8 cellular contexts compared by ENCODE assay signal in genomic region chr3:124812291-124813265, GRCh38.
DNase-seq lines count a peak whose midpoint lies in the region; ATAC-seq and TF ChIP-seq lines count a peak whose summit lies in the region.

No MANE protein-coding gene starts in this region.

- H3K4me1 ChIP-seq in esophagus (ENCODE audit: control insufficient read depth in 2 of 2, insufficient read depth in 2 of 2, low read length in 1 of 2), result peaks cover 3 to 26% of the 10 kb centered on the region in 2 donors

- CTCF ChIA-PET in BJ (lab: Yijun Ruan, JAX), result interaction anchor here (1.1 to 1.7 kb wide), 4 partner anchors 15 to 89 kb away, joined by 3 to 5 read pairs (median 3); no protein-coding TSS in a partner anchor

- H3K36me3 ChIP-seq in BJ (ENCODE audit: control insufficient read depth, insufficient read depth, low read length) (peaks cover 16% of the 10 kb centered on the region), esophagus (ENCODE audit: control insufficient read depth in 2 of 2, insufficient read depth in 2 of 2, low read length in 1 of 2) (peaks cover 0 to 5% of the 10 kb centered on the region in 2 donors)

- H3K36me3 Mint-ChIP-seq in nephron (ENCODE audit: low read depth), result peaks cover 8% of the 10 kb centered on the region

- POLR2A ChIA-PET in BJ (lab: Charles Lee), result interaction anchor here (0.6 to 0.9 kb wide), 3 partner anchors 17 to 72 kb away, joined by 3 to 4 read pairs (median 4); no protein-coding TSS in a partner anchor

- no peak for ATAC-seq in HG02938 (IDR thresholded peaks at IDR 0.05; ENCODE audit: unreplicated experiment)
- no peak for ATAC-seq in GM18907 (IDR thresholded peaks at IDR 0.05; ENCODE audit: unreplicated experiment)

- peak overlapping the region in 2 of 3 experiments; percentile 35 to 69 for H3K4me3 Mint-ChIP-seq in nephron

- H3K27ac Mint-ChIP-seq in nephron, result peak overlapping the region; percentile 75 to 94 (median 91)

- no peak overlapping the region for H3K4me3 ChIP-seq in BJ (ENCODE audit: low read depth, low read length)
- H3K4me3 ChIP-seq in esophagus (ENCODE audit: low read depth in 1 of 2, low read length in 2 of 2), result no peak overlapping the region

- TF ChIP-seq CTCF in BJ (IDR thresholded peaks at IDR 0.05; ENCODE audit: insufficient read depth, low read depth, low read length) (no peak), nephron (IDR thresholded peaks at IDR 0.05; ENCODE audit: unreplicated experiment in 3 of 3) (no peak)

- 48 to 60% methylated on average over 15 of the region's 15 CpGs for WGBS in esophagus, 2 donors

- peak; percentile 91 for DNase-seq in BJ (ENCODE audit: low read depth)
- peak; percentile 12 for DNase-seq in NCI-H2171 (lab: John Stamatoyannopoulos, UW)
- no peak for DNase-seq in cortex of kidney (lab: John Stamatoyannopoulos, UW)
- DNase-seq in T-helper 2 cell, result no peak

- peaks cover 45% of the 10 kb centered on the region for H3K4me1 Mint-ChIP-seq in nephron

- no peaks in the 10 kb centered on the region for H3K27me3 ChIP-seq in BJ (ENCODE audit: control insufficient read depth, insufficient read depth, low read length)
- H3K27me3 ChIP-seq in esophagus (ENCODE audit: control insufficient read depth in 1 of 2, insufficient read depth in 2 of 2, low read length in 2 of 2), result no peaks in the 10 kb centered on the region

- no peaks in the 10 kb centered on the region for H3K9me3 ChIP-seq in esophagus (ENCODE audit: control insufficient read depth in 2 of 2, insufficient read depth in 1 of 2, low read depth in 1 of 2, low read length in 1 of 2)

- no peaks in the 10 kb centered on the region for H3K9me3 Mint-ChIP-seq in nephron

- H3K27ac ChIP-seq in esophagus (ENCODE audit: low read depth in 2 of 2, low read length in 1 of 2), result peak overlapping the region; percentile 72 to 93

- peaks cover 3% of the 10 kb centered on the region for H3K27me3 Mint-ChIP-seq in nephron (ENCODE audit: low read depth)

Comparison
In these comparisons a context has a peak if more than half of its experiments do, and no peak if none do; other contexts are left out.
1. DNase-seq: peak in BJ (single experiment) and NCI-H2171 (single experiment); none in cortex of kidney (single experiment) and T-helper 2 cell (0 of 5).